Comparison of ENCODE assay signal across 13 cellular contexts in genomic region chr5:71836084-71836483, GRCh38.
DNase-seq lines count a peak whose midpoint lies in the region; ATAC-seq and TF ChIP-seq lines count a peak whose summit lies in the region.
"Had no signal": no experiment of that assay in that cellular context is flagged by ENCODE, and none has a peak within 500 bp of the region (broad histone marks: within the 10 kb centered on the region; RNA-seq: fewer than 3 reads in every experiment).

No MANE protein-coding gene starts in this region.

- no peak overlapping the region for H3K4ac ChIP-seq in IMR-90 (ENCODE audit: low read depth, low read length)

- H2BK20ac ChIP-seq in IMR-90 (ENCODE audit: low read depth, low read length): no peak overlapping the region

- no peak overlapping the region for H2AFZ ChIP-seq in IMR-90 (replicated peaks; ENCODE audit: low read length, poor library complexity)

- H4K8ac ChIP-seq in IMR-90 (ENCODE audit: low read depth in 2 of 2, low read length in 2 of 2): no peak overlapping the region

- no peak overlapping the region for H3K27ac ChIP-seq in IMR-90 (ENCODE audit: insufficient read depth, low read length)
- no peak overlapping the region for H3K27ac ChIP-seq in foreskin keratinocyte
- no peak overlapping the region for H3K27ac ChIP-seq in aorta (ENCODE audit: low read depth in 1 of 2, low read length in 2 of 2)
- H3K27ac ChIP-seq: stomach had no signal

- POLR2A ChIA-PET in IMR-90 (lab: Charles Lee; ENCODE audit: unreplicated experiment): no interaction called here

- H3K9me1 ChIP-seq in IMR-90 (ENCODE audit: insufficient read depth, low read length): no peaks in the 10 kb centered on the region

- CTCF ChIA-PET in IMR-90 (lab: Yijun Ruan, JAX): interaction anchor here (0.6 to 1.2 kb wide), 2 partner anchors 18 to 229 kb away, joined by 3 to 8 read pairs; no protein-coding TSS in a partner anchor

- H2AK9ac ChIP-seq in IMR-90 (replicated peaks; ENCODE audit: low read depth, low read length, poor library complexity): no peak overlapping the region

- TF ChIP-seq POLR2A in IMR-90 (IDR thresholded peaks at IDR 0.05; ENCODE audit: low read depth, low read length): no peak

- no peaks in the 10 kb centered on the region for H4K20me1 ChIP-seq in IMR-90 (ENCODE audit: insufficient read depth, low read length)

- intact Hi-C loops in IMR-90 (cut with micrococcal nuclease): no loop called here
- intact Hi-C loops in aorta (cut with DNase I): no loop called here

- H3K36me3 ChIP-seq in IMR-90 (ENCODE audit: control insufficient read depth, insufficient read depth, low read length) (no peaks in the 10 kb centered on the region), H7 (replicated peaks; ENCODE audit: control insufficient read depth, insufficient read depth, low read length) (no peaks in the 10 kb centered on the region), aorta (ENCODE audit: control insufficient read depth in 1 of 2, insufficient read depth in 2 of 2, low read length in 1 of 2) (no peaks in the 10 kb centered on the region)
- H3K36me3 ChIP-seq: stomach had no signal

- dilution Hi-C loops in IMR-90 (cut with HindIII; ENCODE audit: low sequenced_read_pairs, unreplicated experiment): no loop called here

- H3K18ac ChIP-seq in IMR-90 (ENCODE audit: low read depth, low read length): no peak overlapping the region

- H3K4me3 ChIP-seq in AG09309 (ENCODE audit: control insufficient read depth, low read depth, low read length) (no peak overlapping the region), IMR-90 (ENCODE audit: insufficient read depth, low read depth, low read length) (no peak overlapping the region), astrocyte of the cerebellum (ENCODE audit: low read depth, low read length) (no peak overlapping the region), H7 (ENCODE audit: insufficient read depth, low read depth, low read length) (no peak overlapping the region), aorta (ENCODE audit: low read length in 2 of 2) (no peak overlapping the region)
- H3K4me3 ChIP-seq: stomach had no signal

- H3K4me1 ChIP-seq in IMR-90 (ENCODE audit: control insufficient read depth, insufficient read depth, low read length) (no peaks in the 10 kb centered on the region), foreskin keratinocyte (peaks cover under 1% of the 10 kb centered on the region), aorta (ENCODE audit: control insufficient read depth in 1 of 2, insufficient read depth in 2 of 2, low read length in 2 of 2) (no peaks in the 10 kb centered on the region)

- no peaks in the 10 kb centered on the region for H3K79me1 ChIP-seq in IMR-90 (ENCODE audit: low read depth in 1 of 2, low read length in 2 of 2)

- no peak overlapping the region for H2BK15ac ChIP-seq in IMR-90 (ENCODE audit: low read depth, low read length)

- no peak for ATAC-seq in IMR-90 (ENCODE audit: low read depth)
- peak; percentile 19 for ATAC-seq in foreskin keratinocyte
- no peak for ATAC-seq in aorta (ENCODE audit: low FRiP score)
- ATAC-seq in GM18519 (IDR thresholded peaks at IDR 0.05; ENCODE audit: low FRiP score, unreplicated experiment): no peak

- TF ChIP-seq RAD21 in IMR-90 (IDR thresholded peaks at IDR 0.05; ENCODE audit: low read length): 0 out of 2 replicates have a peak, but pooled peaks have one; percentile 35

- H2BK5ac ChIP-seq in IMR-90 (ENCODE audit: low read depth, low read length, poor library complexity, severe bottlenecking): no peak overlapping the region

- no peak overlapping the region for H2BK120ac ChIP-seq in IMR-90 (ENCODE audit: low read depth, low read length)

- no peak overlapping the region for H3K23ac ChIP-seq in IMR-90 (ENCODE audit: low read depth, low read length)

- peak; percentile 47 for TF ChIP-seq CTCF in AG09309 (IDR thresholded peaks at IDR 0.05; ENCODE audit: control insufficient read depth, insufficient read depth, low read depth, low read length, missing control alignments)
- TF ChIP-seq CTCF in IMR-90 (conservative IDR thresholded peaks at IDR 0.05; ENCODE audit: low read depth, low read length): peak; percentile 35
- TF ChIP-seq CTCF in astrocyte of the cerebellum (IDR thresholded peaks at IDR 0.05; ENCODE audit: low read depth, low read length, missing control alignments): peak; percentile 42
- peak; percentile 58 for TF ChIP-seq CTCF in foreskin keratinocyte (conservative IDR thresholded peaks at IDR 0.05)

- H3K9me3 ChIP-seq in IMR-90 (ENCODE audit: control insufficient read depth, insufficient read depth, low read length) (peaks cover 1% of the 10 kb centered on the region; the same call in 1 of the 2 replicates), aorta (ENCODE audit: control insufficient read depth, low read length) (no peaks in the 10 kb centered on the region)

- no peak overlapping the region for H3K56ac ChIP-seq in IMR-90 (ENCODE audit: extremely low read depth, insufficient read depth, low read length)

- no peak overlapping the region for H3K9ac ChIP-seq in IMR-90 (ENCODE audit: low read depth, low read length)

- no TSS peak for BruUV-seq in IMR-90 (replicated peaks; lab: Mats Ljungman, UMichigan)

- DNase-seq in AG09309 (ENCODE audit: low read depth) (no peak), IMR-90 (peak; percentile 25), astrocyte of the cerebellum (ENCODE audit: low read depth) (no peak), foreskin keratinocyte (no peak), H7 (no peak), aorta (no peak), NCI-H526 treated with DMSO at 0.1 percent for 48 hours (lab: John Stamatoyannopoulos, UW) (no peak)
- DNase-seq: activated CD4-positive, alpha-beta memory T cell treated with anti-CD3 and anti-CD28 coated beads, Interleukin-2, amount 10 ng/mL, durations not matched to agents 7 days and 5 days; activated naive CD4-positive, alpha-beta T cell treated with anti-CD3 and anti-CD28 coated beads, Interleukin-2, amount 10 ng/mL, durations not matched to agents 7 days and 5 days; CD4-positive, alpha-beta T cell; NCI-H1417; stomach had no signal

- H3K27me3 ChIP-seq in IMR-90 (ENCODE audit: control insufficient read depth, insufficient read depth, low read length): peaks cover 5% of the 10 kb centered on the region
- H3K27me3 ChIP-seq in foreskin keratinocyte: no peaks in the 10 kb centered on the region
- H3K27me3 ChIP-seq in H7 (ENCODE audit: control insufficient read depth, insufficient read depth, low read length): no peaks in the 10 kb centered on the region
- no peaks in the 10 kb centered on the region for H3K27me3 ChIP-seq in aorta (ENCODE audit: control insufficient read depth in 1 of 2, insufficient read depth in 2 of 2, low read length in 1 of 2)
- H3K27me3 ChIP-seq: stomach had no signal

- no peak overlapping the region for H3K4me2 ChIP-seq in IMR-90 (ENCODE audit: low read depth, low read length)

- in situ Hi-C loops in IMR-90 (cut with MboI; ENCODE audit: low sequenced_read_pairs): no loop called here
- in situ Hi-C loops in astrocyte of the cerebellum (cut with HindIII; ENCODE audit: low sequenced_read_pairs): no loop called here

- no peak overlapping the region for H4K5ac ChIP-seq in IMR-90 (ENCODE audit: low read depth, low read length)

- H2AK5ac ChIP-seq in IMR-90 (ENCODE audit: low read depth, low read length): no peak overlapping the region

- H4K91ac ChIP-seq in IMR-90 (ENCODE audit: insufficient read depth, low read depth, low read length): no peak overlapping the region

- H3K14ac ChIP-seq in IMR-90 (replicated peaks; ENCODE audit: low read depth, low read length): no peak overlapping the region

TF ChIP-seq in IMR-90, 13 proteins besides CTCF, POLR2A, EP300 and RAD21:
- TF ChIP-seq CEBPB (IDR thresholded peaks at IDR 0.05; ENCODE audit: low read depth, low read length): no peak
- TF ChIP-seq RCOR1 (IDR thresholded peaks at IDR 0.05; ENCODE audit: insufficient replicate concordance, low read length): no peak
- 0 out of 2 replicates have a peak, but pooled peaks have one; percentile 29 for TF ChIP-seq SMC3 (IDR thresholded peaks at IDR 0.05; ENCODE audit: low read depth, low read length)
TF ChIP-seq in IMR-90: peak in this region for 1.
